ENCODE assay signal across 15 cellular contexts in the genomic region with DNA sequence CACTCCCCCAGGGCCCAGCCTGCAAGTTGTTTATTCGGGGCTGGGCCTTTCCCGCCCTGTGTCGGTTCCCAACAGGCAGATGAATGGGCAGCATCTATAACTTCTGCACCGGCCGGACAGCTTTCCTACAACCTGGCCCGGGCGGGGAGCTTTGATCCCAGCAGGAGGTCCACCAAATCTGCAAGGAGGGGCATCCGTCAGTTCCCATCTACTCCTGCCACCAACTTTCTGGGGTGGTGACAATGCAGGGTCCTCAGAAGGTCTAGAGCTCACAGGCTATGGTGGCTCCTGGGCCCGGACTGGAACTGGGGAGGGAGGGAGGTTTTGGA.
DNase-seq lines count a peak whose midpoint lies in the region; ATAC-seq and TF ChIP-seq lines count a peak whose summit lies in the region.
"Had no signal": no experiment of that assay in that cellular context is flagged by ENCODE, and none has a peak within 500 bp of the region (broad histone marks: within the 10 kb centered on the region; RNA-seq: fewer than 3 reads in every experiment).

No MANE protein-coding gene starts in this region.

- no peak overlapping the region for H3K4me3 Mint-ChIP-seq in naive thymus-derived CD4-positive, alpha-beta T cell
- H3K4me3 Mint-ChIP-seq: CD4-positive, alpha-beta T cell had no signal

- in situ Hi-C loops in ACHN (cut with HindIII; ENCODE audit: low pct_ligation_motif_present, low pct_unique_long_range_greater_than_20kb, low sequenced_read_pairs) = no loop called here

- no peaks in the 10 kb centered on the region for H3K36me3 Mint-ChIP-seq in naive thymus-derived CD4-positive, alpha-beta T cell

- TF ChIP-seq POLR2A in esophagus muscularis mucosa (IDR thresholded peaks at IDR 0.05; ENCODE audit: low read depth) (no peak), sigmoid colon (IDR thresholded peaks at IDR 0.05) (no peak), uterus (IDR thresholded peaks at IDR 0.05) (no peak)

- CTCF ChIA-PET in naive thymus-derived CD4-positive, alpha-beta T cell (lab: Charles Lee) = no interaction called here

- POLR2A ChIA-PET in naive thymus-derived CD4-positive, alpha-beta T cell (lab: Charles Lee) = interaction anchor here (0.5 kb wide), 1 partner anchor 796 kb away, joined by 3 read pairs; no protein-coding TSS in a partner anchor

- H3K27ac ChIP-seq in esophagus muscularis mucosa (replicated peaks in 1 of 4) = peak overlapping the region in 3 of 4 donors; percentile 63 to 85 (median 83)
- H3K27ac ChIP-seq in lower lobe of right lung = no peak overlapping the region
- H3K27ac ChIP-seq in sigmoid colon = peak overlapping the region in 1 of 4 donors; percentile 40
- peak overlapping the region; percentile 84 to 89 for H3K27ac ChIP-seq in uterus
- no peak overlapping the region for H3K27ac ChIP-seq in naive thymus-derived CD4-positive, alpha-beta T cell (ENCODE audit: low read depth, low read length)
- H3K27ac ChIP-seq: C4-2B, GM23248 had no signal

- no peaks in the 10 kb centered on the region for H3K4me1 Mint-ChIP-seq in naive thymus-derived CD4-positive, alpha-beta T cell

- intact Hi-C loops in esophagus muscularis mucosa (cut with DNase I) (no loop called here), lower lobe of right lung (cut with DNase I) (no loop called here), sigmoid colon (cut with DNase I) (no loop called here), uterus (cut with DNase I; ENCODE audit: low total_unique reads) (no loop called here)
- intact Hi-C loops in naive thymus-derived CD4-positive, alpha-beta T cell (cut with micrococcal nuclease) = no loop called here

- H3K4me1 ChIP-seq in esophagus muscularis mucosa = peaks cover under 1 to 75% (median 67%) of the 10 kb centered on the region in 4 donors
- H3K4me1 ChIP-seq in lower lobe of right lung = no peaks in the 10 kb centered on the region
- H3K4me1 ChIP-seq in sigmoid colon = peaks cover 0 to 8% (median 2%) of the 10 kb centered on the region in 4 donors
- H3K4me1 ChIP-seq in uterus = peaks cover 0 to 3% of the 10 kb centered on the region in 2 donors
- no peaks in the 10 kb centered on the region for H3K4me1 ChIP-seq in naive thymus-derived CD4-positive, alpha-beta T cell (ENCODE audit: control insufficient read depth in 2 of 2, insufficient read depth in 2 of 2, low read length in 2 of 2)
- H3K4me1 ChIP-seq: Caco-2, HAP-1 had no signal

- peaks cover 0 to 5% (median 0%) of the 10 kb centered on the region in 5 donors for H3K27me3 Mint-ChIP-seq in naive thymus-derived CD4-positive, alpha-beta T cell
- H3K27me3 Mint-ChIP-seq: CD4-positive, alpha-beta T cell had no signal

- WGBS in esophagus muscularis mucosa = 92% methylated on average over 2 of the region's 9 CpGs
- WGBS in sigmoid colon, 2 donors = 35 to 49% methylated on average over 9 of the region's 9 CpGs

- H3K9me3 ChIP-seq in esophagus muscularis mucosa (no peaks in the 10 kb centered on the region), lower lobe of right lung (no peaks in the 10 kb centered on the region), sigmoid colon (no peaks in the 10 kb centered on the region), uterus (no peaks in the 10 kb centered on the region)
- H3K9me3 ChIP-seq in naive thymus-derived CD4-positive, alpha-beta T cell (ENCODE audit: control insufficient read depth in 2 of 3, low read length in 3 of 3) = no peaks in the 10 kb centered on the region
- H3K9me3 ChIP-seq: Caco-2, HAP-1 had no signal

- ATAC-seq in lower lobe of right lung = no peak
- ATAC-seq in GM21825 (IDR thresholded peaks at IDR 0.05; ENCODE audit: unreplicated experiment) = no peak
- ATAC-seq in naive thymus-derived CD4-positive, alpha-beta T cell = no peak

- no peak for DNase-seq in esophagus muscularis mucosa (ENCODE audit: extremely low spot score)
- DNase-seq in lower lobe of right lung = peak; percentile 22
- peak; percentile 57 for DNase-seq in sigmoid colon
- DNase-seq in uterus = no peak
- DNase-seq in ACHN = no peak
- no peak for DNase-seq in medulla oblongata (ENCODE audit: extremely low spot score)
- no peak for DNase-seq in naive thymus-derived CD4-positive, alpha-beta T cell
- DNase-seq: AML-193; Caco-2; CD4-positive, alpha-beta T cell; DMS79 treated with DMSO at 0.1 percent for 48 hours; GM23248 had no signal

- H3K36me3 ChIP-seq in esophagus muscularis mucosa (no peaks in the 10 kb centered on the region), lower lobe of right lung (no peaks in the 10 kb centered on the region), sigmoid colon (no peaks in the 10 kb centered on the region), uterus (no peaks in the 10 kb centered on the region)
- H3K36me3 ChIP-seq in naive thymus-derived CD4-positive, alpha-beta T cell (ENCODE audit: control insufficient read depth in 2 of 3, insufficient read depth in 3 of 3, low read length in 3 of 3) = no peaks in the 10 kb centered on the region
- H3K36me3 ChIP-seq: HAP-1 had no signal

- TF ChIP-seq CTCF in esophagus muscularis mucosa (IDR thresholded peaks at IDR 0.05) (no peak), lower lobe of right lung (IDR thresholded peaks at IDR 0.05) (no peak), sigmoid colon (IDR thresholded peaks at IDR 0.05) (no peak), uterus (IDR thresholded peaks at IDR 0.05) (no peak)

- H3K27me3 ChIP-seq in esophagus muscularis mucosa = no peaks in the 10 kb centered on the region
- H3K27me3 ChIP-seq in lower lobe of right lung (ENCODE audit: low read depth) = peaks cover 35% of the 10 kb centered on the region
- no peaks in the 10 kb centered on the region for H3K27me3 ChIP-seq in sigmoid colon
- no peaks in the 10 kb centered on the region for H3K27me3 ChIP-seq in uterus
- H3K27me3 ChIP-seq in naive thymus-derived CD4-positive, alpha-beta T cell (ENCODE audit: control insufficient read depth in 2 of 2, insufficient read depth in 2 of 2, low read length in 2 of 2) = no peaks in the 10 kb centered on the region

- H3K27ac Mint-ChIP-seq in naive thymus-derived CD4-positive, alpha-beta T cell = no peak overlapping the region
- H3K27ac Mint-ChIP-seq: CD4-positive, alpha-beta T cell had no signal

- H3K9me3 Mint-ChIP-seq in naive thymus-derived CD4-positive, alpha-beta T cell = peaks cover 0 to 4% (median 0%) of the 10 kb centered on the region in 11 donors
- H3K9me3 Mint-ChIP-seq: CD4-positive, alpha-beta T cell had no signal

- H3K4me3 ChIP-seq in esophagus muscularis mucosa (no peak overlapping the region), lower lobe of right lung (no peak overlapping the region), sigmoid colon (no peak overlapping the region), uterus (no peak overlapping the region)
- no peak overlapping the region for H3K4me3 ChIP-seq in naive thymus-derived CD4-positive, alpha-beta T cell (ENCODE audit: low read length)
- H3K4me3 ChIP-seq: GM23248, HAP-1 had no signal

- TF ChIP-seq EP300 in esophagus muscularis mucosa (IDR thresholded peaks at IDR 0.05) (no peak), sigmoid colon (IDR thresholded peaks at IDR 0.05) (no peak)

Comparison
In these comparisons a context has a peak if more than half of its experiments do, and no peak if none do; other contexts are left out.
1. DNase-seq: peak in lower lobe of right lung (single experiment) and sigmoid colon (single experiment); none in esophagus muscularis mucosa (single experiment), uterus (0 of 2), ACHN (single experiment), medulla oblongata (single experiment) and naive thymus-derived CD4-positive, alpha-beta T cell (0 of 9).
2. H3K27ac ChIP-seq: peak in esophagus muscularis mucosa (3 of 4) and uterus (2 of 2); none in lower lobe of right lung (single experiment) and naive thymus-derived CD4-positive, alpha-beta T cell (single experiment).